In the genomic region with DNA sequence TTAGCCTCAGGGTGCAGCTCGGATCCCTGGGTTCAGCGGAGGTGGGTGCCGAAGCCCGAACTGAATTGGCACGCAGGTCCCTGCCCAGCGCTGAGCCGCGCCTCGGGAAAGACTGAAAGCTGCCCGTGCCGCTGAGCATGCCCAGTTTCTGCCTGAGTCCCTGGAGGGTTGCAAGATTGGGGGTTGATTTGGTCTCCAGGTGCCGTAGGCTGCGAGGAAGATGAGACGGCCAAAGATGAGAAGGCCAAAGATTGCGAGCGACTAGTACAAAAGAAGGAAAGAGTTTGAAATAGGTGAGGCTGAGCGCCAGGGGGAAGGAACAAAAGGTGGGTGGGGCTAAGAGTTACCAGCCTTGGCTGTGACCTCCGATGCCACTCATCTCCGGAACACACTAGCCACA, we compare ENCODE assay signal across 10 cellular contexts. TPM values are rescaled to one million over a fixed set of nuclear protein-coding genes. Genes with fewer than 3 reads are reported as not detected.
DNase-seq lines count a peak whose midpoint lies in the region; TF ChIP-seq lines count a peak whose summit lies in the region.
"Had no signal": no experiment of that assay in that cellular context is flagged by ENCODE, and none has a peak within 500 bp of the region (broad histone marks: within the 10 kb centered on the region; RNA-seq: fewer than 3 reads in every experiment).

No MANE protein-coding gene starts in this region.

- H4K91ac ChIP-seq in H9 (ENCODE audit: insufficient read length, low read depth, low read length) = no peak overlapping the region

- no peak overlapping the region for H3K27ac ChIP-seq in H9 (ENCODE audit: insufficient read length, low read depth, low read length)
- H3K27ac ChIP-seq in dorsolateral prefrontal cortex = peak overlapping the region in 53 of 59 donors; percentile 1 to 90 (median 72)

- no peak overlapping the region for H2BK5ac ChIP-seq in H9 (ENCODE audit: insufficient read length, low read length)

- H3K9me3 Mint-ChIP-seq in H9 (no peaks in the 10 kb centered on the region; a peak in 1 of 5 replicates), progenitor cell of endocrine pancreas (ENCODE audit: low read depth) (peaks cover under 1% of the 10 kb centered on the region)

- H3K36me3 Mint-ChIP-seq in H9 (ENCODE audit: insufficient read depth in 1 of 3, low read depth in 3 of 3) (no peaks in the 10 kb centered on the region), progenitor cell of endocrine pancreas (ENCODE audit: insufficient read depth) (peaks cover 2% of the 10 kb centered on the region)

- no peaks in the 10 kb centered on the region for H3K79me2 ChIP-seq in H9 (ENCODE audit: insufficient read depth, low read length)

- H2BK120ac ChIP-seq in H9 (ENCODE audit: low read depth, low read length, poor library complexity, severe bottlenecking) = no peak overlapping the region

- H4K5ac ChIP-seq in H9 (ENCODE audit: insufficient read length, low read depth, low read length) = no peak overlapping the region

- H2BK15ac ChIP-seq in H9 (ENCODE audit: low read depth, low read length) = no peak overlapping the region

- H3K27me3 ChIP-seq in H9 (ENCODE audit: insufficient read depth, low read length) (peaks cover 7% of the 10 kb centered on the region; the same call in 1 of the 2 replicates), dorsolateral prefrontal cortex (peaks cover 0 to 36% (median 3%) of the 10 kb centered on the region in 45 donors)

- H3K4me1 ChIP-seq in H9 (ENCODE audit: insufficient read depth, low read length) = no peaks in the 10 kb centered on the region

- peak overlapping the region; percentile 13 to 75 (median 56) for H3K4me3 ChIP-seq in dorsolateral prefrontal cortex

- no peak overlapping the region for H3K4ac ChIP-seq in H9 (ENCODE audit: low read depth, low read length)

- no peak overlapping the region for H3K27ac Mint-ChIP-seq in H9
- peak overlapping the region; percentile 94 for H3K27ac Mint-ChIP-seq in progenitor cell of endocrine pancreas
- H3K27ac Mint-ChIP-seq: activated T-helper 17 cell treated with anti-CD3 and anti-CD28 coated beads, Interleukin-2, amount 50 U/mL, for 72 hours had no signal

- no CpG with 5 or more reads among the region's 19 CpGs for WGBS in H9 (ENCODE audit: extremely low coverage, insufficient read length, low lambda C conversion rate)

- DNase-seq in H9 (peak; percentile 33), NCI-H446 (lab: John Stamatoyannopoulos, UW) (peak; percentile 30 to 53), dorsolateral prefrontal cortex (peak; percentile 27 to 69 (median 51)), progenitor cell of endocrine pancreas (ENCODE audit: low spot score, unreplicated experiment) (peak; percentile 11), 8988T (no peak), GOT3 (lab: John Stamatoyannopoulos, UW) (no peak), NAMALWA (ENCODE audit: low spot score) (no peak)
- no peak for DNase-seq in activated CD4-positive, alpha-beta T cell treated with anti-CD3 and anti-CD28 coated beads for 48 hours
- DNase-seq: T-helper 9 cell had no signal

- no peaks in the 10 kb centered on the region for H4K20me1 ChIP-seq in H9 (ENCODE audit: control insufficient read depth, insufficient read depth, insufficient read length)

- no peak overlapping the region for H3K14ac ChIP-seq in H9 (ENCODE audit: insufficient read depth, low read length)

- no peak overlapping the region for H2AK5ac ChIP-seq in H9 (ENCODE audit: insufficient read length, low read length)

- H2AFZ ChIP-seq in H9 (ENCODE audit: low read length) = no peak overlapping the region

- H3K79me1 ChIP-seq in H9 (ENCODE audit: insufficient read depth, low read depth, low read length, poor library complexity, severe bottlenecking) = no peaks in the 10 kb centered on the region

- TF ChIP-seq CTCF in H9 (conservative IDR thresholded peaks at IDR 0.05) (no peak), dorsolateral prefrontal cortex (IDR thresholded peaks at IDR 0.05 in 54 of 56, conservative IDR thresholded peaks at IDR 0.05 in 2 of 56; ENCODE audit: low read depth in 1 of 56, partially characterized antibody in 56 of 56) (no peak), progenitor cell of endocrine pancreas (IDR thresholded peaks at IDR 0.05; ENCODE audit: unreplicated experiment) (no peak)

- no peak overlapping the region for H3K18ac ChIP-seq in H9 (ENCODE audit: insufficient read length, low read depth, low read length)

- H3K23me2 ChIP-seq in H9 (ENCODE audit: insufficient read length, low read depth, low read length, poor library complexity, severe bottlenecking) = peaks cover 12% of the 10 kb centered on the region

- no peak overlapping the region for H3K23ac ChIP-seq in H9 (ENCODE audit: insufficient read length, low read depth, low read length)

- H3K27me3 Mint-ChIP-seq in H9 (ENCODE audit: low read depth) (peaks cover 51% of the 10 kb centered on the region), progenitor cell of endocrine pancreas (no peaks in the 10 kb centered on the region)

- intact Hi-C loops in dorsolateral prefrontal cortex (cut with DNase I) = no loop called here

- no peak overlapping the region for H2BK20ac ChIP-seq in H9 (ENCODE audit: low read depth, low read length, poor library complexity, severe bottlenecking)

- peak overlapping the region; percentile 91 for H3K4me2 ChIP-seq in H9 (ENCODE audit: insufficient read depth, insufficient read length, low read length)

- H3K4me1 Mint-ChIP-seq in H9 (peaks cover 15 to 16% of the 10 kb centered on the region in 2 experiments), progenitor cell of endocrine pancreas (ENCODE audit: low read depth) (peaks cover 23% of the 10 kb centered on the region)
- H3K4me1 Mint-ChIP-seq: activated T-helper 17 cell treated with anti-CD3 and anti-CD28 coated beads, Interleukin-2, amount 50 U/mL, for 72 hours had no signal

- H3K56ac ChIP-seq in H9 (ENCODE audit: insufficient read length, low read depth, low read length) = no peak overlapping the region

- no peak overlapping the region for H2BK12ac ChIP-seq in H9 (ENCODE audit: insufficient read length, low read depth, low read length)

- no peak overlapping the region for H3K9ac ChIP-seq in H9 (ENCODE audit: extremely low read depth, insufficient read length, low read length)

- H4K8ac ChIP-seq in H9 (replicated peaks; ENCODE audit: insufficient read length, low read depth, low read length) = no peak overlapping the region

- H3K9me3 ChIP-seq in H9 (ENCODE audit: control insufficient read depth, low read depth, low read length) = no peaks in the 10 kb centered on the region

- H3K4me3 Mint-ChIP-seq in H9 (peak overlapping the region; percentile 73 to 94), progenitor cell of endocrine pancreas (ENCODE audit: low read depth) (peak overlapping the region; percentile 98)
- H3K4me3 Mint-ChIP-seq: activated T-helper 17 cell treated with anti-CD3 and anti-CD28 coated beads, Interleukin-2, amount 50 U/mL, for 72 hours had no signal

- no peak overlapping the region for H3T11ph ChIP-seq in H9 (ENCODE audit: low read length)

RNA-seq across cellular contexts. Expression of a gene that starts 0.9 kb away (rescaled TPM):
- total RNA-seq in H9 (2021) = 0.09 TPM in 1 of 2 replicates, not detected in the other
- total RNA-seq in dorsolateral prefrontal cortex = 10 to 100 TPM in 119 of 120 experiments, 1 to 10 TPM in 1; 8.6 to 52.3 (median 29.8) TPM
- total RNA-seq in progenitor cell of endocrine pancreas = 45.4 and 46.1 TPM in 2 replicates
- total RNA-seq: activated T-helper 17 cell treated with anti-CD3 and anti-CD28 coated beads, Interleukin-2, amount 50 U/mL, for 72 hours had no signal

Comparison
In these comparisons a context has a peak if more than half of its experiments do, and no peak if none do; other contexts are left out.
1. DNase-seq: peak in H9 (single experiment), NCI-H446 (2 of 2), dorsolateral prefrontal cortex (10 of 10) and progenitor cell of endocrine pancreas (single experiment); none in 8988T (single experiment), GOT3 (single experiment), NAMALWA (single experiment) and activated CD4-positive, alpha-beta T cell treated with anti-CD3 and anti-CD28 coated beads for 48 hours (single experiment).